Comparison of ENCODE assay signal across 2 cellular contexts in the genomic region with DNA sequence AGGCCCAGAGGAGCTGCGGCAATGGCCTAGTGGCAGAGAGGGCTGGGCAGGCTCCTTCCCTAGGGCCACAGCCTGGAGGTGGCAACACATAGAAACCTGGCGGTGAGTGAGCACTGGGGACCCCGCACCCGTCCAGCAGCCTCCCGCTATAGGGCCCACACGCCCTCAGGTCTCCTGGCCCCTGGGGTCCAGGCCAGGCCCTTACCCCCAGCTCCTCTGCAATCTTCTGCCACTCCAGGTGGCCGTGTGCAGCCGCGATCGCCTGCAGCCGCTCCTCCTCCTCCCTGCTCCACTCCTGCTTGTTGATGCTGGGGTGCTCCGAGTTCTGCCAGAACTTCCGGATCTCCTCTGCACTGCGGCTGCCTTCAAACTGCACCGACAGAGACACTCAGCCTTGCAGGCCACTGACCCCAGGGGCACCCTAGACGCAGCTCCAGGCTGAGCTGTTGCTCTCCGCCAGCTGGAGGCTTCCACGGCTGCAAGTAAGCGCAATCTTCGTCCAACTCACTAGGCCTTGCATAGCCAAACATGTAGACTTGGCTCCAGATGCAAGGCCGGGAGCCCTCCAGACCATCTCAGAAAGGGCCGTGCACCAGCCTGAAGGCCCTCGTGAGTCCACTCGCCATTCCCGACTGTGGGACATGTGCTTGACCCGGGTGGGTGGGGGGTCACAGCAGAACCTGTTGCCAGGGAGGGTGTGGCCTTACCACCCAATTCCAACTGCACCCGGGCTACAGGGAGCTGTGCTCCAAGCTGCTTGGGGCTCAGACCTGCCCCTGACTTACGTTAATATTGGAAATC.
A peak's percentile ranks its signal among the peaks of the same experiment; 100 is the strongest.
TF ChIP-seq lines count a peak whose summit lies in the region.

No MANE protein-coding gene starts in this region.

TF ChIP-seq in HepG2, 621 proteins besides CTCF, POLR2A, EP300 and RAD21:
- 0 out of 2 replicates have a peak, but pooled peaks have one; percentile 18 for TF ChIP-seq RBFOX2 (IDR thresholded peaks at IDR 0.05; ENCODE audit: low read depth, low read length)
- TF ChIP-seq ZNF607 (CRISPR knock-in tag; IDR thresholded peaks at IDR 0.05; ENCODE audit: borderline replicate concordance) = no peak
- no peak for TF ChIP-seq ZKSCAN1 (IDR thresholded peaks at IDR 0.05; ENCODE audit: low read length)

TF ChIP-seq in liver, 16 proteins besides CTCF, POLR2A, EP300 and RAD21:
- TF ChIP-seq HNF4G (IDR thresholded peaks at IDR 0.05) (no peak), RXRA (IDR thresholded peaks at IDR 0.05) (peak; percentile 51 to 61)
